ENCODE assay signal across 10 cellular contexts in genomic region chr6:14254505-14254904, GRCh38.
DNase-seq lines count a peak whose midpoint lies in the region; ATAC-seq, FAIRE-seq and TF ChIP-seq lines count a peak whose summit lies in the region.
"Had no signal": no experiment of that assay in that cellular context is flagged by ENCODE, and none has a peak within 500 bp of the region (broad histone marks: within the 10 kb centered on the region; RNA-seq: fewer than 3 reads in every experiment).

No MANE protein-coding gene starts in this region.

- peaks cover 21% of the 10 kb centered on the region for H3K9me3 ChIP-seq in KOPT-K1 (ENCODE audit: insufficient read depth, low read length, poor library complexity, severe bottlenecking)

- FAIRE-seq in GM12892 (lab: Jason Lieb, UNC), result peak; percentile 91

- H3K27ac ChIP-seq in KOPT-K1 (ENCODE audit: low read depth, low read length, poor library complexity, severe bottlenecking), result peak overlapping the region; percentile 74

- DNase-seq in GM12892 (ENCODE audit: insufficient read length), result no peak
- no peak for DNase-seq in SHP77 (lab: John Stamatoyannopoulos, UW)
- DNase-seq in NCI-H1417 treated with DMSO at 0.1 percent for 48 hours (lab: John Stamatoyannopoulos, UW), result no peak
- no peak for DNase-seq in NCI-H187 (lab: John Stamatoyannopoulos, UW)
- no peak for DNase-seq in DMS79 (lab: John Stamatoyannopoulos, UW)
- DNase-seq: activated CD4-positive, alpha-beta memory T cell treated with anti-CD3 and anti-CD28 coated beads for 36 hours had no signal

- peak; percentile 88 for ATAC-seq in GM19351 (IDR thresholded peaks at IDR 0.05; ENCODE audit: unreplicated experiment)
- ATAC-seq in HG02870 (IDR thresholded peaks at IDR 0.05; ENCODE audit: unreplicated experiment), result peak; percentile 84
- ATAC-seq: esophagus mucosa had no signal

- TF ChIP-seq POLR2A in GM12892 (IDR thresholded peaks at IDR 0.05; ENCODE audit: low read depth, low read length), result no peak

- no peaks in the 10 kb centered on the region for H3K36me3 ChIP-seq in KOPT-K1 (ENCODE audit: insufficient read depth, low read length)
